ENCODE assay signal across 1 cellular context in genomic region chr12:130126023-130126432, GRCh38.
TF ChIP-seq lines count a peak whose summit lies in the region.

No MANE protein-coding gene starts in this region.

TF ChIP-seq in A549, 52 proteins besides CTCF, POLR2A, EP300 and RAD21 (continued from another document):
- TF ChIP-seq, protein P1, sequence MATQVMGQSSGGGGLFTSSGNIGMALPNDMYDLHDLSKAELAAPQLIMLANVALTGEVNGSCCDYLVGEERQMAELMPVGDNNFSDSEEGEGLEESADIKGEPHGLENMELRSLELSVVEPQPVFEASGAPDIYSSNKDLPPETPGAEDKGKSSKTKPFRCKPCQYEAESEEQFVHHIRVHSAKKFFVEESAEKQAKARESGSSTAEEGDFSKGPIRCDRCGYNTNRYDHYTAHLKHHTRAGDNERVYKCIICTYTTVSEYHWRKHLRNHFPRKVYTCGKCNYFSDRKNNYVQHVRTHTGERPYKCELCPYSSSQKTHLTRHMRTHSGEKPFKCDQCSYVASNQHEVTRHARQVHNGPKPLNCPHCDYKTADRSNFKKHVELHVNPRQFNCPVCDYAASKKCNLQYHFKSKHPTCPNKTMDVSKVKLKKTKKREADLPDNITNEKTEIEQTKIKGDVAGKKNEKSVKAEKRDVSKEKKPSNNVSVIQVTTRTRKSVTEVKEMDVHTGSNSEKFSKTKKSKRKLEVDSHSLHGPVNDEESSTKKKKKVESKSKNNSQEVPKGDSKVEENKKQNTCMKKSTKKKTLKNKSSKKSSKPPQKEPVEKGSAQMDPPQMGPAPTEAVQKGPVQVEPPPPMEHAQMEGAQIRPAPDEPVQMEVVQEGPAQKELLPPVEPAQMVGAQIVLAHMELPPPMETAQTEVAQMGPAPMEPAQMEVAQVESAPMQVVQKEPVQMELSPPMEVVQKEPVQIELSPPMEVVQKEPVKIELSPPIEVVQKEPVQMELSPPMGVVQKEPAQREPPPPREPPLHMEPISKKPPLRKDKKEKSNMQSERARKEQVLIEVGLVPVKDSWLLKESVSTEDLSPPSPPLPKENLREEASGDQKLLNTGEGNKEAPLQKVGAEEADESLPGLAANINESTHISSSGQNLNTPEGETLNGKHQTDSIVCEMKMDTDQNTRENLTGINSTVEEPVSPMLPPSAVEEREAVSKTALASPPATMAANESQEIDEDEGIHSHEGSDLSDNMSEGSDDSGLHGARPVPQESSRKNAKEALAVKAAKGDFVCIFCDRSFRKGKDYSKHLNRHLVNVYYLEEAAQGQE (IDR thresholded peaks at IDR 0.05) = no peak
- no peak for TF ChIP-seq ZC3H11A (IDR thresholded peaks at IDR 0.05)
- TF ChIP-seq PBX3 (IDR thresholded peaks at IDR 0.05) = no peak
- no peak for TF ChIP-seq POLR2AphosphoS2 (conservative IDR thresholded peaks at IDR 0.05; ENCODE audit: low read length)
- no peak for TF ChIP-seq NPAS2 (CRISPR knock-in tag; IDR thresholded peaks at IDR 0.05; ENCODE audit: borderline replicate concordance)
- TF ChIP-seq RCOR1 (IDR thresholded peaks at IDR 0.05; ENCODE audit: low read depth, low read length) = no peak
- TF ChIP-seq MAFK (IDR thresholded peaks at IDR 0.05; ENCODE audit: partially characterized antibody) = no peak
- TF ChIP-seq CBX2 (IDR thresholded peaks at IDR 0.05; ENCODE audit: borderline replicate concordance, low read depth) = no peak
